31 cellular contexts compared by ENCODE assay signal in the genomic region with DNA sequence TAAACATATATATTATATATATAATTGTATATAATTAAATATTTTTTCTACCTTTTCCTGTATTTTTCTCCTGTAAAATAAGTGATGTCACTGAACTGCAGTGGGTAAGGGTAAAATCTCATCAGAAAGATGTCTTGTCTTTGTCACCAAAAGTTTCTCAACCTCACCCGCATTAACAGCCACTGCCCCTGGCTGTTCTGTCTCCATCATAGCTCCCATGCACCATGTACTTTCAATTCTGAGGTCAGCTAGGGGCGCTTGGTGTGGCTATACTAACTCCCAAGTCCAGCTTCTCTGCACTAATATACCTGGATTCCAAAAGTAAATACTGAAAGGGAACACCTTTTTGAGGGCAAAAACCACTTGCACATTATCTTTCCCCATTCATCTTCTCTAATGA. TPM values are rescaled to one million over a fixed set of nuclear protein-coding genes. Genes with fewer than 3 reads are reported as not detected.
"Had no signal": no experiment of that assay in that cellular context is flagged by ENCODE, and none has a peak within 500 bp of the region (broad histone marks: within the 10 kb centered on the region; RNA-seq: fewer than 3 reads in every experiment).

No MANE protein-coding gene starts in this region.

- DNase-seq: activated CD4-positive, alpha-beta memory T cell treated with anti-CD3 and anti-CD28 coated beads, Interleukin-2, amount 10 ng/mL, durations not matched to agents 7 days and 5 days; activated CD4-positive, alpha-beta T cell treated with anti-CD3 and anti-CD28 coated beads for 36 hours; activated CD4-positive, alpha-beta T cell treated with anti-CD3 and anti-CD28 coated beads, Interleukin-2, amount 10 ng/mL, durations not matched to agents 24 days and 14 days; activated CD4-positive, CD25-positive, alpha-beta regulatory T cell; activated CD4-positive, CD25-positive, alpha-beta regulatory T cell treated with anti-CD3 and anti-CD28 coated beads, Interleukin-2, amount 50 U/mL, for 72 hours; activated CD8-positive, alpha-beta memory T cell treated with anti-CD3 and anti-CD28 coated beads, Interleukin-2, amount 50 U/mL, for 48 hours; activated gamma-delta T cell; activated naive CD4-positive, alpha-beta T cell; activated naive CD4-positive, alpha-beta T cell treated with anti-CD3 and anti-CD28 coated beads, Interleukin-2, amount 10 ng/mL, durations not matched to agents 7 days and 5 days; activated naive CD8-positive, alpha-beta T cell treated with anti-CD3 and anti-CD28 coated beads, Interleukin-2, amount 10 ng/mL, durations not matched to agents 7 days and 5 days; activated T-cell treated with anti-CD3 and anti-CD28 coated beads for 4 hours; activated T-cell treated with anti-CD3 and anti-CD28 coated beads, Interleukin-2, amount 50 U/mL, for 24 hours; activated T-cell treated with anti-CD3 and anti-CD28 coated beads, Interleukin-2, amount 50 U/mL, for 72 hours; dorsolateral prefrontal cortex; effector CD4-positive, alpha-beta T cell; effector memory CD8-positive, alpha-beta T cell; esophagus squamous epithelium; foreskin melanocyte; heart right ventricle; T-helper 1 cell; T-helper 17 cell; T1000 had no signal

- H3K36me3 ChIP-seq: ascending aorta, brain microvascular endothelial cell, esophagus squamous epithelium, gastroesophageal sphincter, heart right ventricle had no signal

- ATAC-seq: activated CD4-positive, alpha-beta T cell treated with anti-CD3 and anti-CD28 coated beads for 36 hours; activated naive CD4-positive, alpha-beta T cell treated with anti-CD3 and anti-CD28 coated beads, Interleukin-2, amount 50 U/mL, for 72 hours; activated T-cell treated with anti-CD3 and anti-CD28 coated beads, Interleukin-2, amount 50 U/mL, for 72 hours; effector memory CD8-positive, alpha-beta T cell; gastroesophageal sphincter; heart right ventricle; T-helper 17 cell had no signal

- H3K36me3 Mint-ChIP-seq: activated naive CD4-positive, alpha-beta T cell treated with anti-CD3 and anti-CD28 coated beads, Interleukin-2, amount 10 ng/mL, durations not matched to agents 7 days and 5 days; activated naive CD4-positive, alpha-beta T cell treated with anti-CD3 and anti-CD28 coated beads, Interleukin-2, amount 50 U/mL, for 72 hours; activated naive CD8-positive, alpha-beta T cell treated with anti-CD3 and anti-CD28 coated beads, Interleukin-2, amount 10 ng/mL, durations not matched to agents 7 days and 5 days had no signal

- H3K4me3 ChIP-seq: ascending aorta, coronary artery, dorsolateral prefrontal cortex, esophagus squamous epithelium, gastroesophageal sphincter, heart right ventricle had no signal

- H3K27ac ChIP-seq: ascending aorta, brain microvascular endothelial cell, coronary artery, dorsolateral prefrontal cortex, esophagus squamous epithelium, gastroesophageal sphincter, heart right ventricle had no signal

- H3K9me3 Mint-ChIP-seq: activated CD4-positive, alpha-beta memory T cell treated with anti-CD3 and anti-CD28 coated beads, Interleukin-2, amount 10 ng/mL, durations not matched to agents 7 days and 5 days; activated CD4-positive, alpha-beta T cell treated with anti-CD3 and anti-CD28 coated beads, Interleukin-2, amount 10 ng/mL, durations not matched to agents 24 days and 14 days; activated naive CD4-positive, alpha-beta T cell treated with anti-CD3 and anti-CD28 coated beads, Interleukin-2, amount 10 ng/mL, durations not matched to agents 7 days and 5 days; activated naive CD8-positive, alpha-beta T cell treated with anti-CD3 and anti-CD28 coated beads, Interleukin-2, amount 10 ng/mL, durations not matched to agents 7 days and 5 days; activated T-cell treated with anti-CD3 and anti-CD28 coated beads, Interleukin-2, amount 50 U/mL, for 24 hours; dendritic cell treated with granulocyte-macrophage colony-stimulating factor and Interleukin-4, amounts not matched to agents 40 ng/mL and 50 ng/mL, for 4 days; T-helper 2 cell treated with Interferon-gamma antibody and Interleukin-4, amounts not matched to agents 5 μg/mL and 100 μg/mL, for 36 hours had no signal

- H3K9me3 ChIP-seq: ascending aorta, esophagus squamous epithelium, gastroesophageal sphincter had no signal

- H3K27me3 ChIP-seq: ascending aorta, brain microvascular endothelial cell, dorsolateral prefrontal cortex, esophagus squamous epithelium, gastroesophageal sphincter, heart right ventricle had no signal

- H3K27me3 Mint-ChIP-seq: activated CD4-positive, alpha-beta memory T cell treated with anti-CD3 and anti-CD28 coated beads, Interleukin-2, amount 10 ng/mL, durations not matched to agents 7 days and 5 days; activated CD4-positive, alpha-beta T cell treated with anti-CD3 and anti-CD28 coated beads, Interleukin-2, amount 10 ng/mL, durations not matched to agents 24 days and 14 days; activated naive CD4-positive, alpha-beta T cell treated with anti-CD3 and anti-CD28 coated beads, Interleukin-2, amount 10 ng/mL, durations not matched to agents 7 days and 5 days; activated naive CD8-positive, alpha-beta T cell treated with anti-CD3 and anti-CD28 coated beads, Interleukin-2, amount 10 ng/mL, durations not matched to agents 7 days and 5 days; central memory CD8-positive, alpha-beta T cell; dendritic cell treated with granulocyte-macrophage colony-stimulating factor and Interleukin-4, amounts not matched to agents 40 ng/mL and 50 ng/mL, for 4 days; effector memory CD8-positive, alpha-beta T cell; T-helper 17 cell had no signal

- FAIRE-seq: bronchial epithelial cell had no signal

- H3K4me3 Mint-ChIP-seq: activated CD4-positive, alpha-beta memory T cell treated with anti-CD3 and anti-CD28 coated beads, Interleukin-2, amount 10 ng/mL, durations not matched to agents 7 days and 5 days; activated CD4-positive, alpha-beta T cell treated with anti-CD3 and anti-CD28 coated beads for 36 hours; activated CD4-positive, alpha-beta T cell treated with anti-CD3 and anti-CD28 coated beads, Interleukin-2, amount 10 ng/mL, durations not matched to agents 24 days and 14 days; activated naive CD4-positive, alpha-beta T cell treated with anti-CD3 and anti-CD28 coated beads, Interleukin-2, amount 10 ng/mL, durations not matched to agents 7 days and 5 days; activated naive CD8-positive, alpha-beta T cell treated with anti-CD3 and anti-CD28 coated beads, Interleukin-2, amount 10 ng/mL, durations not matched to agents 7 days and 5 days; activated T-cell treated with anti-CD3 and anti-CD28 coated beads, Interleukin-2, amount 50 U/mL, for 24 hours; activated T-cell treated with anti-CD3 and anti-CD28 coated beads, Interleukin-2, amount 50 U/mL, for 72 hours; central memory CD8-positive, alpha-beta T cell; dendritic cell treated with granulocyte-macrophage colony-stimulating factor and Interleukin-4, amounts not matched to agents 40 ng/mL and 50 ng/mL, for 4 days; effector memory CD8-positive, alpha-beta T cell; T-helper 17 cell; T-helper 2 cell treated with Interferon-gamma antibody and Interleukin-4, amounts not matched to agents 5 μg/mL and 100 μg/mL, for 36 hours had no signal

- H3K4me1 Mint-ChIP-seq: activated CD4-positive, alpha-beta memory T cell treated with anti-CD3 and anti-CD28 coated beads, Interleukin-2, amount 10 ng/mL, durations not matched to agents 7 days and 5 days; activated CD4-positive, alpha-beta T cell treated with anti-CD3 and anti-CD28 coated beads, Interleukin-2, amount 10 ng/mL, durations not matched to agents 24 days and 14 days; activated naive CD4-positive, alpha-beta T cell treated with anti-CD3 and anti-CD28 coated beads, Interleukin-2, amount 10 ng/mL, durations not matched to agents 7 days and 5 days; activated naive CD8-positive, alpha-beta T cell treated with anti-CD3 and anti-CD28 coated beads, Interleukin-2, amount 10 ng/mL, durations not matched to agents 7 days and 5 days; central memory CD8-positive, alpha-beta T cell; T-helper 17 cell had no signal

- H3K27ac Mint-ChIP-seq: activated CD4-positive, alpha-beta memory T cell treated with anti-CD3 and anti-CD28 coated beads, Interleukin-2, amount 10 ng/mL, durations not matched to agents 7 days and 5 days; activated CD4-positive, alpha-beta T cell treated with anti-CD3 and anti-CD28 coated beads for 36 hours; activated CD4-positive, alpha-beta T cell treated with anti-CD3 and anti-CD28 coated beads, Interleukin-2, amount 10 ng/mL, durations not matched to agents 24 days and 14 days; activated naive CD4-positive, alpha-beta T cell treated with anti-CD3 and anti-CD28 coated beads, Interleukin-2, amount 10 ng/mL, durations not matched to agents 7 days and 5 days; activated naive CD4-positive, alpha-beta T cell treated with anti-CD3 and anti-CD28 coated beads, Interleukin-2, amount 50 U/mL, for 72 hours; activated naive CD8-positive, alpha-beta T cell treated with anti-CD3 and anti-CD28 coated beads, Interleukin-2, amount 10 ng/mL, durations not matched to agents 7 days and 5 days; activated T-cell treated with anti-CD3 and anti-CD28 coated beads, Interleukin-2, amount 50 U/mL, for 24 hours; activated T-cell treated with anti-CD3 and anti-CD28 coated beads, Interleukin-2, amount 50 U/mL, for 72 hours; dendritic cell treated with granulocyte-macrophage colony-stimulating factor and Interleukin-4, amounts not matched to agents 40 ng/mL and 50 ng/mL, for 4 days; effector memory CD8-positive, alpha-beta T cell; T-helper 17 cell; T-helper 2 cell treated with Interferon-gamma antibody and Interleukin-4, amounts not matched to agents 5 μg/mL and 100 μg/mL, for 36 hours had no signal

- H3K4me1 ChIP-seq: gastroesophageal sphincter had no signal

RNA-seq across cellular contexts. Expression of a gene that starts 46.6 kb away (rescaled TPM):
- total RNA-seq: activated CD4-positive, alpha-beta memory T cell treated with anti-CD3 and anti-CD28 coated beads, Interleukin-2, amount 10 ng/mL, durations not matched to agents 7 days and 5 days; activated CD4-positive, alpha-beta T cell treated with anti-CD3 and anti-CD28 coated beads, Interleukin-2, amount 10 ng/mL, durations not matched to agents 24 days and 14 days; activated naive CD8-positive, alpha-beta T cell treated with anti-CD3 and anti-CD28 coated beads, Interleukin-2, amount 10 ng/mL, durations not matched to agents 7 days and 5 days had no signal
